In genomic region chr2:239942090-239942489, GRCh38 we compare ENCODE assay signal across 15 cellular contexts.
"Had no signal": no experiment of that assay in that cellular context is flagged by ENCODE, and none has a peak within 500 bp of the region (broad histone marks: within the 10 kb centered on the region; RNA-seq: fewer than 3 reads in every experiment).

No MANE protein-coding gene starts in this region.

- H3K27ac ChIP-seq: breast epithelium, dorsolateral prefrontal cortex, esophagus squamous epithelium, skin epidermis, tibial artery, WERI-Rb-1 had no signal

- H3K36me3 ChIP-seq: breast epithelium, esophagus squamous epithelium, WERI-Rb-1 had no signal

- H3K4me3 ChIP-seq: breast epithelium, dorsolateral prefrontal cortex, esophagus squamous epithelium, skin epidermis, tibial artery had no signal

- H3K27ac Mint-ChIP-seq: activated CD4-positive, alpha-beta memory T cell treated with anti-CD3 and anti-CD28 coated beads, Interleukin-2, amount 10 ng/mL, durations not matched to agents 7 days and 5 days; activated CD4-positive, alpha-beta T cell treated with anti-CD3 and anti-CD28 coated beads for 36 hours; activated naive CD8-positive, alpha-beta T cell; T-cell had no signal

- H3K9me3 Mint-ChIP-seq: activated CD4-positive, alpha-beta memory T cell treated with anti-CD3 and anti-CD28 coated beads, Interleukin-2, amount 10 ng/mL, durations not matched to agents 7 days and 5 days; T-cell had no signal

- DNase-seq: activated CD4-positive, alpha-beta memory T cell treated with anti-CD3 and anti-CD28 coated beads, Interleukin-2, amount 10 ng/mL, durations not matched to agents 7 days and 5 days; activated CD4-positive, alpha-beta T cell treated with anti-CD3 and anti-CD28 coated beads for 36 hours; activated CD8-positive, alpha-beta memory T cell treated with anti-CD3 and anti-CD28 coated beads, Interleukin-2, amount 50 U/mL, for 48 hours; anterior cingulate cortex; esophagus squamous epithelium; foreskin fibroblast; islet precursor cell; T-cell; T1000; WERI-Rb-1 had no signal

- H3K4me3 Mint-ChIP-seq: activated CD4-positive, alpha-beta memory T cell treated with anti-CD3 and anti-CD28 coated beads, Interleukin-2, amount 10 ng/mL, durations not matched to agents 7 days and 5 days; activated CD4-positive, alpha-beta T cell treated with anti-CD3 and anti-CD28 coated beads for 36 hours; activated naive CD8-positive, alpha-beta T cell; T-cell had no signal

- ATAC-seq: activated CD4-positive, alpha-beta T cell treated with anti-CD3 and anti-CD28 coated beads for 36 hours; T-cell had no signal

- H3K27me3 ChIP-seq: breast epithelium, dorsolateral prefrontal cortex, esophagus squamous epithelium, tibial artery had no signal

- H3K4me1 ChIP-seq: breast epithelium, esophagus squamous epithelium, tibial artery had no signal

- H3K27me3 Mint-ChIP-seq: activated CD4-positive, alpha-beta memory T cell treated with anti-CD3 and anti-CD28 coated beads, Interleukin-2, amount 10 ng/mL, durations not matched to agents 7 days and 5 days; activated CD4-positive, alpha-beta T cell treated with anti-CD3 and anti-CD28 coated beads for 36 hours; activated naive CD8-positive, alpha-beta T cell; T-cell had no signal

- H3K36me3 Mint-ChIP-seq: activated naive CD8-positive, alpha-beta T cell had no signal

- H3K9me3 ChIP-seq: breast epithelium, esophagus squamous epithelium, tibial artery had no signal
